17 cellular contexts compared by ENCODE assay signal in the genomic region with DNA sequence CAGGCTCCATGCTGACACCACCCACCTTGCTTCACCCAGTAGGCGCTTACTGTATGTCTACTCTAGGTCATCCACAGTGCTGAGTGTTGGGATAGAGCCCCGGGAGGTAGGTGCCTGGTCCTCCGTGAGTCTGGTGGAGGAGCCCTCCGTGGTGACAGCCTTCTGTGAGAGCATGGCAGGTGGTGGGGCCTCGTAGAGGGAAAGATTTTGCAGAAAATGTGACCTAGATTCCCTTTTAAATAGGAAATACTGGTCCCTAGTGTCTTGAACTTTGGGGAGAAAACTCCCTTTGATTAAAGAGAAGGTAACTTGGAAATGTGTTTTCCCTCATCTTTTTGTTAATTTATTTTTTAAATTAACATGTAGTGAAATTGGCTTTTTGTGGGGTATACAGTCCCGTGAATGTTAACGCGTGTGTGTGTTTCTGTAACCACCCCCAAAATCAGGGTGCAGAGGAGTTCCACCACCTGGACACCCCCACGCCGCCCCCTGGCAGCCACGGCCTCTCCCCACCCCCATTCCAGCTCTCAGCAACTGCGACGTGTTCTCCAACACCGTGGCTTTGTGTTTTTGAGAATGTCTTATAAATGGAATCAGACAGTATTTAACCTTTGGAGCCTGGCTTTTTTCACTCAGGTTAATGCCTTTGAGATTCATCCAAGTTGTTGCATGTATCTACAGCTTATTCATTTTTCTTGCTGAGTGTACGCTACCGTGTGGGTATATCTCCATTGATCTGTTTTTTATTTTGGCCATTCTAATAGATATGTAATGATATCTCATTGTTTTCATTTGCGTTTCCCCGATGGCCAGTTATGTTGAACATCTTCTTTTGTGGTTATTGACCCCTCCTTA.
"Had no signal": no experiment of that assay in that cellular context is flagged by ENCODE, and none has a peak within 500 bp of the region (broad histone marks: within the 10 kb centered on the region; RNA-seq: fewer than 3 reads in every experiment).

No MANE protein-coding gene starts in this region.

- DNase-seq: activated gamma-delta T cell treated with Interleukin-2 at 50 U/mL for 16 hours; activated T-cell treated with anti-CD3 and anti-CD28 coated beads, Interleukin-2, amount 50 U/mL, for 48 hours; amniotic stem cell; dermis blood vessel endothelial cell; effector memory CD8-positive, alpha-beta T cell; foreskin keratinocyte; midbrain; nucleus accumbens; stimulated activated CD4-positive, alpha-beta T cell treated with anti-CD3 and anti-CD28 coated beads, Interleukin-12 subunit alpha, Interleukin-12 subunit beta, amount 100 ng/mL, for 4 hours; stimulated activated CD4-positive, alpha-beta T cell treated with anti-CD3 and anti-CD28 coated beads, Interleukin-2, amount 100 ng/mL, for 24 hours; stimulated activated naive CD4-positive, alpha-beta T cell treated with Interleukin-2 at 50 U/mL for 16 hours; thyroid gland had no signal

- H3K4me3 ChIP-seq: hepatocyte, thyroid gland had no signal

- H3K27ac ChIP-seq: epithelial cell of prostate, foreskin keratinocyte, hepatocyte, thyroid gland had no signal

- H3K27me3 ChIP-seq: foreskin keratinocyte, hepatocyte, thyroid gland had no signal

- H3K4me1 ChIP-seq: foreskin keratinocyte, thyroid gland had no signal

- H3K36me3 ChIP-seq: thyroid gland had no signal

- H3K9me3 ChIP-seq: thyroid gland had no signal

- ATAC-seq: activated CD4-positive, CD25-positive, alpha-beta regulatory T cell treated with anti-CD3 and anti-CD28 coated beads, Interleukin-2, amount 50 U/mL, for 24 hours; activated naive CD4-positive, alpha-beta T cell treated with anti-CD3 and anti-CD28 coated beads, Interleukin-2, amount 50 U/mL, for 72 hours; effector memory CD8-positive, alpha-beta T cell; foreskin keratinocyte; left cardiac atrium had no signal
